ENCODE assay signal across 11 cellular contexts in genomic region chr17:64331946-64332493, GRCh38. TPM values are rescaled to one million over a fixed set of nuclear protein-coding genes. Genes with fewer than 3 reads are reported as not detected.
A peak's percentile ranks its signal among the peaks of the same experiment; 100 is the strongest.
DNase-seq lines count a peak whose midpoint lies in the region; ATAC-seq lines count a peak whose summit lies in the region.
"Had no signal": no experiment of that assay in that cellular context is flagged by ENCODE, and none has a peak within 500 bp of the region (broad histone marks: within the 10 kb centered on the region; RNA-seq: fewer than 3 reads in every experiment).

No MANE protein-coding gene starts in this region.

- peak; percentile 21 for DNase-seq in HCEC 1CT
- peak; percentile 79 for DNase-seq in SKM-1 treated with dmso at 0.1 percent for 144 hours (lab: John Stamatoyannopoulos, UW; ENCODE audit: unreplicated experiment)
- peak; percentile 92 for DNase-seq in cardiac septum (ENCODE audit: low spot score)
- DNase-seq in renal cortical epithelial cell (ENCODE audit: low read depth): peak; percentile 26
- DNase-seq in NCI-H1436 treated with DMSO at 0.1 percent for 48 hours (lab: John Stamatoyannopoulos, UW): no peak
- no peak for DNase-seq in NCI-H510A treated with DMSO at 0.1 percent for 48 hours (lab: John Stamatoyannopoulos, UW)
- DNase-seq: BE2C, foreskin keratinocyte, testis had no signal

- ATAC-seq in GM21619 (IDR thresholded peaks at IDR 0.05; ENCODE audit: unreplicated experiment): no peak
- no peak for ATAC-seq in HG03139 (IDR thresholded peaks at IDR 0.05; ENCODE audit: unreplicated experiment)
- ATAC-seq: foreskin keratinocyte had no signal

- intact Hi-C loops in cardiac septum (cut with DNase I): loop anchor here (5.0 kb wide), 1 partner anchor 55 kb away; no protein-coding TSS in a partner anchor

RNA-seq across cellular contexts. Expression of gene PECAM1, which starts 58.6 kb away (rescaled TPM):
- 117 TPM for total RNA-seq in cardiac septum
- 2.3 and 5.9 TPM in 2 replicates for total RNA-seq in renal cortical epithelial cell
- total RNA-seq: foreskin keratinocyte had no signal

Comparison
In these comparisons a context has a peak if more than half of its experiments do, and no peak if none do; other contexts are left out.
1. DNase-seq: peak in HCEC 1CT (single experiment), SKM-1 treated with dmso at 0.1 percent for 144 hours (single experiment), cardiac septum (single experiment) and renal cortical epithelial cell (single experiment); none in NCI-H1436 treated with DMSO at 0.1 percent for 48 hours (single experiment) and NCI-H510A treated with DMSO at 0.1 percent for 48 hours (single experiment).
2. RNA of gene PECAM1, which starts 58.6 kb away (total RNA-seq): 117 TPM in cardiac septum (single experiment); 2.3 to 5.9 TPM in renal cortical epithelial cell; every median in the first group is over 10 times any median in the second.